In the genomic region with DNA sequence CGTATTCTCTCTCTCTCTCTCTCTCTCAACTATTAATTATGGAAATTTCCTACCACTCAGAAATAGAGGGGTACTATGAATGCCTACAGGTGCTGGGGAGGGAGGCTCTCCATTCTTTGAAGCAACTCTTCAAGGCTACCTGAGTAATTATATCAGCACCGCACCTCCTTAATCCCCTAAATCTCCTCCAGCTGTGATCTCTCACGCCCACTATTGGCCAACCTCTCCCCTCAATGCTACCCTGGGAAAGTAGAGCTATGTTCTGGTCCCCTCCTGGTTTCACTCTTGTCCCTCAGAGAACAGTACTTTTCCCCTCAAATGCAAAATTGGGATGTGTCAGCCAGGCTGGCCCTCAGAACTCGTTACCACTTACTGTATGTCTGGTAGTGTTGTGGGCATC, we compare ENCODE assay signal across 15 cellular contexts. TPM values are rescaled to one million over a fixed set of nuclear protein-coding genes. Genes with fewer than 3 reads are reported as not detected.
DNase-seq lines count a peak whose midpoint lies in the region; ATAC-seq and TF ChIP-seq lines count a peak whose summit lies in the region.
"Had no signal": no experiment of that assay in that cellular context is flagged by ENCODE, and none has a peak within 500 bp of the region (broad histone marks: within the 10 kb centered on the region; RNA-seq: fewer than 3 reads in every experiment).

No MANE protein-coding gene starts in this region.

- H3K9me3 Mint-ChIP-seq in activated CD4-positive, alpha-beta T cell treated with anti-CD3 and anti-CD28 coated beads, Interleukin-2, amount 10 ng/mL, durations not matched to agents 7 days and 5 days = no peaks in the 10 kb centered on the region
- H3K9me3 Mint-ChIP-seq in IgD-negative memory B cell (no peaks in the 10 kb centered on the region), nephron (no peaks in the 10 kb centered on the region)

- intact Hi-C loops in stomach (cut with DNase I; ENCODE audit: low total_unique reads) = no loop called here

- H3K27me3 ChIP-seq in duodenal mucosa (ENCODE audit: control insufficient read depth in 1 of 2, insufficient read depth in 2 of 2, low read length in 2 of 2) (peaks cover 0 to 12% of the 10 kb centered on the region in 2 donors), stomach (peaks cover 0 to 12% (median 0%) of the 10 kb centered on the region in 3 donors)
- H3K27me3 ChIP-seq: suprapubic skin had no signal

- no peak for ATAC-seq in HG03280 (IDR thresholded peaks at IDR 0.05; ENCODE audit: unreplicated experiment)

- peak overlapping the region; percentile 90 to 96 for H3K4me3 ChIP-seq in duodenal mucosa (ENCODE audit: low read depth in 1 of 2, low read length in 2 of 2)
- H3K4me3 ChIP-seq in stomach = no peak overlapping the region

- H3K36me3 Mint-ChIP-seq in activated CD4-positive, alpha-beta T cell treated with anti-CD3 and anti-CD28 coated beads, Interleukin-2, amount 10 ng/mL, durations not matched to agents 7 days and 5 days (ENCODE audit: low read depth) = no peaks in the 10 kb centered on the region
- H3K36me3 Mint-ChIP-seq in IgD-negative memory B cell (peaks cover 2% of the 10 kb centered on the region), nephron (ENCODE audit: low read depth) (no peaks in the 10 kb centered on the region)

- H3K4me1 ChIP-seq in duodenal mucosa (ENCODE audit: control insufficient read depth in 1 of 2, insufficient read depth in 2 of 2, low read length in 2 of 2) (peaks cover 10 to 11% of the 10 kb centered on the region in 2 donors), stomach (peaks cover 14 to 25% (median 22%) of the 10 kb centered on the region in 4 donors)

- 77 to 89% (median 82%) methylated on average over 4 of the region's 4 CpGs for WGBS in stomach, 5 donors

- H3K9me3 ChIP-seq in duodenal mucosa (ENCODE audit: control insufficient read depth in 1 of 2, low read length in 2 of 2) (no peaks in the 10 kb centered on the region), stomach (no peaks in the 10 kb centered on the region)
- H3K9me3 ChIP-seq: suprapubic skin had no signal

- TF ChIP-seq POLR2A in stomach (IDR thresholded peaks at IDR 0.05) = no peak

- CTCF ChIA-PET in activated CD4-positive, alpha-beta T cell treated with anti-CD3 and anti-CD28 coated beads, Interleukin-2, amount 10 ng/mL, durations not matched to agents 7 days and 5 days (lab: Charles Lee) = interaction anchor here (1.3 kb wide), 1 partner anchor 16 kb away, joined by 3 read pairs; no protein-coding TSS in a partner anchor

- no peak for TF ChIP-seq CTCF in nephron (IDR thresholded peaks at IDR 0.05; ENCODE audit: unreplicated experiment in 3 of 3)
- TF ChIP-seq CTCF in stomach (IDR thresholded peaks at IDR 0.05) = no peak

- peak overlapping the region; percentile 65 for H3K4me3 Mint-ChIP-seq in activated CD4-positive, alpha-beta T cell treated with anti-CD3 and anti-CD28 coated beads, Interleukin-2, amount 10 ng/mL, durations not matched to agents 7 days and 5 days
- H3K4me3 Mint-ChIP-seq in IgD-negative memory B cell (peak overlapping the region; percentile 67 to 95 (median 80)), nephron (peak overlapping the region; percentile 86 to 88 (median 88))

- no peak overlapping the region for H3K27ac ChIP-seq in duodenal mucosa (ENCODE audit: low read depth, low read length)
- no peak overlapping the region for H3K27ac ChIP-seq in stomach
- H3K27ac ChIP-seq: suprapubic skin had no signal

- peaks cover 0 to 5% of the 10 kb centered on the region in 2 donors for H3K36me3 ChIP-seq in duodenal mucosa (ENCODE audit: control insufficient read depth in 1 of 2, insufficient read depth in 2 of 2, low read length in 2 of 2)
- H3K36me3 ChIP-seq in stomach = no peaks in the 10 kb centered on the region
- H3K36me3 ChIP-seq: suprapubic skin had no signal

- no peak for TF ChIP-seq EP300 in stomach (IDR thresholded peaks at IDR 0.05)

- no peak overlapping the region for H3K27ac Mint-ChIP-seq in activated CD4-positive, alpha-beta T cell treated with anti-CD3 and anti-CD28 coated beads, Interleukin-2, amount 10 ng/mL, durations not matched to agents 7 days and 5 days
- H3K27ac Mint-ChIP-seq in IgD-negative memory B cell = no peak overlapping the region
- no peak overlapping the region for H3K27ac Mint-ChIP-seq in nephron

- POLR2A ChIA-PET in activated CD4-positive, alpha-beta T cell treated with anti-CD3 and anti-CD28 coated beads, Interleukin-2, amount 10 ng/mL, durations not matched to agents 7 days and 5 days (lab: Charles Lee) = no interaction called here

- peak overlapping the region in 1 of 2 donors; percentile 87 for H3K9ac ChIP-seq in duodenal mucosa (ENCODE audit: low read depth in 1 of 2, low read length in 2 of 2)

- peaks cover 13% of the 10 kb centered on the region for H3K4me1 Mint-ChIP-seq in activated CD4-positive, alpha-beta T cell treated with anti-CD3 and anti-CD28 coated beads, Interleukin-2, amount 10 ng/mL, durations not matched to agents 7 days and 5 days
- H3K4me1 Mint-ChIP-seq in IgD-negative memory B cell (peaks cover 9 to 28% (median 22%) of the 10 kb centered on the region in 3 donors), nephron (peaks cover 17% of the 10 kb centered on the region)

- DNase-seq in activated CD4-positive, alpha-beta T cell treated with anti-CD3 and anti-CD28 coated beads, Interleukin-2, amount 10 ng/mL, durations not matched to agents 7 days and 5 days = no peak
- DNase-seq in activated CD4-positive, alpha-beta T cell treated with anti-CD3 and anti-CD28 coated beads, Interleukin-2, amount 50 U/mL, for 4 hours = no peak
- DNase-seq in NOMO-1 (lab: John Stamatoyannopoulos, UW; ENCODE audit: unreplicated experiment in 2 of 2) (no peak), stomach (no peak)
- DNase-seq: central memory CD4-positive, alpha-beta T cell; kidney; NCI-H187 treated with DMSO at 0.1 percent for 48 hours; stimulated activated CD4-positive, alpha-beta T cell treated with anti-CD3 and anti-CD28 coated beads, Interleukin-4, amount 100 ng/mL, for 4 hours; T-helper 9 cell had no signal

- H3K27me3 Mint-ChIP-seq in activated CD4-positive, alpha-beta T cell treated with anti-CD3 and anti-CD28 coated beads, Interleukin-2, amount 10 ng/mL, durations not matched to agents 7 days and 5 days = peaks cover 33% of the 10 kb centered on the region
- H3K27me3 Mint-ChIP-seq in IgD-negative memory B cell = peaks cover 10% of the 10 kb centered on the region
- peaks cover 52% of the 10 kb centered on the region for H3K27me3 Mint-ChIP-seq in nephron (ENCODE audit: low read depth)

RNA-seq across cellular contexts. Expression of a gene that starts 1.6 kb away (rescaled TPM):
- under 1 TPM; 0.05 to 0.17 TPM for total RNA-seq in activated CD4-positive, alpha-beta T cell treated with anti-CD3 and anti-CD28 coated beads, Interleukin-2, amount 10 ng/mL, durations not matched to agents 7 days and 5 days
- 0.13 TPM for polyA plus RNA-seq in IgD-negative memory B cell
- 1 to 10 TPM in 4 of 5 donors, under 1 TPM in 1; 0.45 to 4.1 (median 1.5) TPM for total RNA-seq in stomach
- 1 to 10 TPM; 2.5 to 4.6 (median 2.9) TPM for polyA plus RNA-seq in stomach
- total RNA-seq: G401 had no signal

RNA-seq across cellular contexts. Expression of a gene that starts 59.2 kb away (rescaled TPM):
- 10 to 100 TPM; 63.3 to 72.8 TPM for total RNA-seq in activated CD4-positive, alpha-beta T cell treated with anti-CD3 and anti-CD28 coated beads, Interleukin-2, amount 10 ng/mL, durations not matched to agents 7 days and 5 days
- polyA plus RNA-seq in IgD-negative memory B cell (64.5 TPM), stomach (10 to 100 TPM; 55.8 to 69.2 (median 56.5) TPM)
- 100 to 1,000 TPM in 2 of 5 donors, 10 to 100 TPM in 3; 24.1 to 278 (median 87.5) TPM for total RNA-seq in stomach

RNA-seq across cellular contexts. Expression of a gene that starts 59.8 kb away (rescaled TPM):
- total RNA-seq in activated CD4-positive, alpha-beta T cell treated with anti-CD3 and anti-CD28 coated beads, Interleukin-2, amount 10 ng/mL, durations not matched to agents 7 days and 5 days = 10 to 100 TPM; 20.1 to 22.5 TPM
- polyA plus RNA-seq in IgD-negative memory B cell (24.3 TPM), stomach (1 to 10 TPM; 4.0 to 7.7 (median 6.5) TPM)
- total RNA-seq in stomach = 10 to 100 TPM in 4 of 5 donors, 1 to 10 TPM in 1; 5.3 to 33.9 (median 22.6) TPM

Comparison
In these comparisons a context has a peak if more than half of its experiments do, and no peak if none do; other contexts are left out.
1. H3K4me3 ChIP-seq: peak in duodenal mucosa (2 of 2); none in stomach (0 of 4).
2. Peak in every context shown above with its lines, with median percentiles within 50 percentile points of each other: H3K4me3 Mint-ChIP-seq.